8 cellular contexts compared by ENCODE assay signal in the genomic region with DNA sequence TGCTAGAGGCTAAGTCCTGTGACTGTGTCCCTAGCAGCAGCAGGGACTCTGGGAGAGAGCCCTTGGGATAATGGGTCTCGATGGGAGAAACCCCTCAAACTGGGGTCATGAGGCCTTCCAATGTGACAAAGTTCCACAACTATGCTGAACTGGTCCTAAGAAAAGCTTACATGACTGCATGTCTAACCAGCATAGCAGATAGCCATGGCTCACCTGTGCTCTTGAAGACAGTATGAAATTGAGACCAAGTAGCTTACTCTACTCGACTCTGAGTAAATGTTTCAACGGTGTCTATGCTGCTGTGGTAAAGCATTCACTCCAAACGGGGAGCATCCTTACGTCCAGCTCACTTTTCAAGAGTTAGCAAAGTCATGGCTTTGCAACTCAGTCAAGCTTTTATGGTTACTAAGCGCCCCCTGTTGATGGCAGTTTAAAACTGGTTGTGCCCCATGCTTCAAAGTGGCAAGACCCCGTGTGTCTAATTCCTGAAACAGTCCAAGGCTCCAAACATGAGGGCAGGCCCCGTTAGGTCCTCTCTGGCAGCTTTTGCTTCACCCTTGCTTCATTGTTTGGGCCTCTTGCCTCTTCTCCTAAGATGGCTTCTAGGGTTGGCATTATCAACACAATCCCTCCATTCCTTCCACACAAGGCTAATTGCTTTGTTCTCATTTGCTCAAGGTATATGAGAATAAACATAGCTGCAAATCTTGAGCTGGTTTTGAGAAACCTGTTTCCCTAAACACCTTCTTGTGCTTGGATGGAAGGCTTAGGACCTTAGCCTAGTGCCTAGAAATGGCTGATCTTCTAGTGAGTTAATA.
DNase-seq lines count a peak whose midpoint lies in the region; ATAC-seq, FAIRE-seq and TF ChIP-seq lines count a peak whose summit lies in the region.

No MANE protein-coding gene starts in this region.

- no peaks in the 10 kb centered on the region for H3K27me3 ChIP-seq in RWPE2 (ENCODE audit: insufficient read depth, poor library complexity, severe bottlenecking)

- TF ChIP-seq CTCF in C4-2B (conservative IDR thresholded peaks at IDR 0.05) (peak; percentile 77), RWPE2 (IDR thresholded peaks at IDR 0.05; ENCODE audit: poor library complexity, severe bottlenecking) (peak; percentile 69)

- FAIRE-seq in urothelium cell line (lab: Jason Lieb, UNC): no peak

- H3K9me3 ChIP-seq in RWPE2 (ENCODE audit: severe bottlenecking): no peaks in the 10 kb centered on the region

- H3K27ac ChIP-seq in C4-2B (peak overlapping the region; percentile 23; the same call in 1 of the 2 replicates), RWPE2 (ENCODE audit: poor library complexity, severe bottlenecking) (peak overlapping the region; percentile 86)

- no peaks in the 10 kb centered on the region for H3K36me3 ChIP-seq in RWPE2 (ENCODE audit: low read depth)

- DNase-seq in HUDEP-2 (lab: John Stamatoyannopoulos, UW; ENCODE audit: unreplicated experiment in 76 of 76) (peak in 70 of 76 experiments; percentile 1 to 78 (median 41)), RWPE2 (ENCODE audit: low spot score) (no peak), globus pallidus (ENCODE audit: low spot score) (peak; percentile 64), pons (ENCODE audit: low spot score) (peak; percentile 75), urothelium cell line (ENCODE audit: low spot score) (peak; percentile 56)
- DNase-seq in activated naive CD4-positive, alpha-beta T cell treated with Interleukin-2 at 50 U/mL for 16 hours: peak; percentile 59

- H3K4me3 ChIP-seq in RWPE2 (ENCODE audit: severe bottlenecking): no peak overlapping the region

- ATAC-seq in GM19043 (IDR thresholded peaks at IDR 0.05; ENCODE audit: low read depth, unreplicated experiment): peak; percentile 73
- ATAC-seq in RWPE2 (ENCODE audit: low read depth): peak; percentile 9; the same call in 1 of the 3 replicates

- H3K4me1 ChIP-seq in RWPE2 (ENCODE audit: insufficient read depth, poor library complexity, severe bottlenecking): peaks cover 26% of the 10 kb centered on the region
